1 cellular context compared by ENCODE assay signal in the genomic region with DNA sequence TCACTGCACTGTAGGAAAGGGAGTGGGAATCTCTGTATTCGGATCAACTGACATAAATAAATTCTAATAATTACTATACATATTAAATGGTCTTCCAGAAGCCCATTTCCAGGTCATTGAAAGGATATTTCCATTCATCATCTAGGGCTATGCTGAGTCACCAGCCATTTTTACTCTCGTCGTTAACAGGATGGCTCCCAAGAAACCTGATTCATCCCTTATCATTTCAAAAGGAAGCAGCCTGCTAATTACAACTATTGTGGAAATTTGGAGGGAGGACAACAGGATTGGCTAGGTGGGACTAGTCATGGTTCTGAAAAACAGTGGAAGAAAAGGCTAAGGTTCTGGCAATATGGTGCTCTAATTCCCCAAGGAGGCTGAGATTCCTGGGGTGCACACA.
TF ChIP-seq lines count a peak whose summit lies in the region.

No MANE protein-coding gene starts in this region.

TF ChIP-seq in WTC11, 78 proteins besides CTCF, POLR2A, EP300 and RAD21 (continued from another document):
- TF ChIP-seq, protein P1, sequence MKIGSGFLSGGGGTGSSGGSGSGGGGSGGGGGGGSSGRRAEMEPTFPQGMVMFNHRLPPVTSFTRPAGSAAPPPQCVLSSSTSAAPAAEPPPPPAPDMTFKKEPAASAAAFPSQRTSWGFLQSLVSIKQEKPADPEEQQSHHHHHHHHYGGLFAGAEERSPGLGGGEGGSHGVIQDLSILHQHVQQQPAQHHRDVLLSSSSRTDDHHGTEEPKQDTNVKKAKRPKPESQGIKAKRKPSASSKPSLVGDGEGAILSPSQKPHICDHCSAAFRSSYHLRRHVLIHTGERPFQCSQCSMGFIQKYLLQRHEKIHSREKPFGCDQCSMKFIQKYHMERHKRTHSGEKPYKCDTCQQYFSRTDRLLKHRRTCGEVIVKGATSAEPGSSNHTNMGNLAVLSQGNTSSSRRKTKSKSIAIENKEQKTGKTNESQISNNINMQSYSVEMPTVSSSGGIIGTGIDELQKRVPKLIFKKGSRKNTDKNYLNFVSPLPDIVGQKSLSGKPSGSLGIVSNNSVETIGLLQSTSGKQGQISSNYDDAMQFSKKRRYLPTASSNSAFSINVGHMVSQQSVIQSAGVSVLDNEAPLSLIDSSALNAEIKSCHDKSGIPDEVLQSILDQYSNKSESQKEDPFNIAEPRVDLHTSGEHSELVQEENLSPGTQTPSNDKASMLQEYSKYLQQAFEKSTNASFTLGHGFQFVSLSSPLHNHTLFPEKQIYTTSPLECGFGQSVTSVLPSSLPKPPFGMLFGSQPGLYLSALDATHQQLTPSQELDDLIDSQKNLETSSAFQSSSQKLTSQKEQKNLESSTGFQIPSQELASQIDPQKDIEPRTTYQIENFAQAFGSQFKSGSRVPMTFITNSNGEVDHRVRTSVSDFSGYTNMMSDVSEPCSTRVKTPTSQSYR (CRISPR knock-in tag; IDR thresholded peaks at IDR 0.05) = no peak
- TF ChIP-seq TEAD4 (CRISPR knock-in tag; IDR thresholded peaks at IDR 0.05) = no peak
- TF ChIP-seq, protein P2, sequence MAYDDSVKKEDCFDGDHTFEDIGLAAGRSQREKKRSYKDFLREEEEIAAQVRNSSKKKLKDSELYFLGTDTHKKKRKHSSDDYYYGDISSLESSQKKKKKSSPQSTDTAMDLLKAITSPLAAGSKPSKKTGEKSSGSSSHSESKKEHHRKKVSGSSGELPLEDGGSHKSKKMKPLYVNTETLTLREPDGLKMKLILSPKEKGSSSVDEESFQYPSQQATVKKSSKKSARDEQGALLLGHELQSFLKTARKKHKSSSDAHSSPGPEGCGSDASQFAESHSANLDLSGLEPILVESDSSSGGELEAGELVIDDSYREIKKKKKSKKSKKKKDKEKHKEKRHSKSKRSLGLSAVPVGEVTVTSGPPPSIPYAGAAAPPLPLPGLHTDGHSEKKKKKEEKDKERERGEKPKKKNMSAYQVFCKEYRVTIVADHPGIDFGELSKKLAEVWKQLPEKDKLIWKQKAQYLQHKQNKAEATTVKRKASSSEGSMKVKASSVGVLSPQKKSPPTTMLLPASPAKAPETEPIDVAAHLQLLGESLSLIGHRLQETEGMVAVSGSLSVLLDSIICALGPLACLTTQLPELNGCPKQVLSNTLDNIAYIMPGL (CRISPR knock-in tag; IDR thresholded peaks at IDR 0.05) = no peak
- TF ChIP-seq, protein P3, sequence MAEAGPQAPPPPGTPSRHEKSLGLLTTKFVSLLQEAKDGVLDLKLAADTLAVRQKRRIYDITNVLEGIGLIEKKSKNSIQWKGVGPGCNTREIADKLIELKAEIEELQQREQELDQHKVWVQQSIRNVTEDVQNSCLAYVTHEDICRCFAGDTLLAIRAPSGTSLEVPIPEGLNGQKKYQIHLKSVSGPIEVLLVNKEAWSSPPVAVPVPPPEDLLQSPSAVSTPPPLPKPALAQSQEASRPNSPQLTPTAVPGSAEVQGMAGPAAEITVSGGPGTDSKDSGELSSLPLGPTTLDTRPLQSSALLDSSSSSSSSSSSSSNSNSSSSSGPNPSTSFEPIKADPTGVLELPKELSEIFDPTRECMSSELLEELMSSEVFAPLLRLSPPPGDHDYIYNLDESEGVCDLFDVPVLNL (CRISPR knock-in tag; IDR thresholded peaks at IDR 0.05; ENCODE audit: borderline replicate concordance, low read depth) = no peak
- TF ChIP-seq, protein P4, sequence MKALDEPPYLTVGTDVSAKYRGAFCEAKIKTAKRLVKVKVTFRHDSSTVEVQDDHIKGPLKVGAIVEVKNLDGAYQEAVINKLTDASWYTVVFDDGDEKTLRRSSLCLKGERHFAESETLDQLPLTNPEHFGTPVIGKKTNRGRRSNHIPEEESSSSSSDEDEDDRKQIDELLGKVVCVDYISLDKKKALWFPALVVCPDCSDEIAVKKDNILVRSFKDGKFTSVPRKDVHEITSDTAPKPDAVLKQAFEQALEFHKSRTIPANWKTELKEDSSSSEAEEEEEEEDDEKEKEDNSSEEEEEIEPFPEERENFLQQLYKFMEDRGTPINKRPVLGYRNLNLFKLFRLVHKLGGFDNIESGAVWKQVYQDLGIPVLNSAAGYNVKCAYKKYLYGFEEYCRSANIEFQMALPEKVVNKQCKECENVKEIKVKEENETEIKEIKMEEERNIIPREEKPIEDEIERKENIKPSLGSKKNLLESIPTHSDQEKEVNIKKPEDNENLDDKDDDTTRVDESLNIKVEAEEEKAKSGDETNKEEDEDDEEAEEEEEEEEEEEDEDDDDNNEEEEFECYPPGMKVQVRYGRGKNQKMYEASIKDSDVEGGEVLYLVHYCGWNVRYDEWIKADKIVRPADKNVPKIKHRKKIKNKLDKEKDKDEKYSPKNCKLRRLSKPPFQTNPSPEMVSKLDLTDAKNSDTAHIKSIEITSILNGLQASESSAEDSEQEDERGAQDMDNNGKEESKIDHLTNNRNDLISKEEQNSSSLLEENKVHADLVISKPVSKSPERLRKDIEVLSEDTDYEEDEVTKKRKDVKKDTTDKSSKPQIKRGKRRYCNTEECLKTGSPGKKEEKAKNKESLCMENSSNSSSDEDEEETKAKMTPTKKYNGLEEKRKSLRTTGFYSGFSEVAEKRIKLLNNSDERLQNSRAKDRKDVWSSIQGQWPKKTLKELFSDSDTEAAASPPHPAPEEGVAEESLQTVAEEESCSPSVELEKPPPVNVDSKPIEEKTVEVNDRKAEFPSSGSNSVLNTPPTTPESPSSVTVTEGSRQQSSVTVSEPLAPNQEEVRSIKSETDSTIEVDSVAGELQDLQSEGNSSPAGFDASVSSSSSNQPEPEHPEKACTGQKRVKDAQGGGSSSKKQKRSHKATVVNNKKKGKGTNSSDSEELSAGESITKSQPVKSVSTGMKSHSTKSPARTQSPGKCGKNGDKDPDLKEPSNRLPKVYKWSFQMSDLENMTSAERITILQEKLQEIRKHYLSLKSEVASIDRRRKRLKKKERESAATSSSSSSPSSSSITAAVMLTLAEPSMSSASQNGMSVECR (CRISPR knock-in tag; IDR thresholded peaks at IDR 0.05; ENCODE audit: borderline replicate concordance) = no peak
- TF ChIP-seq JAZF1 (CRISPR knock-in tag; IDR thresholded peaks at IDR 0.05) = no peak
- TF ChIP-seq CREM (CRISPR knock-in tag; IDR thresholded peaks at IDR 0.05) = no peak
- TF ChIP-seq, protein P5, sequence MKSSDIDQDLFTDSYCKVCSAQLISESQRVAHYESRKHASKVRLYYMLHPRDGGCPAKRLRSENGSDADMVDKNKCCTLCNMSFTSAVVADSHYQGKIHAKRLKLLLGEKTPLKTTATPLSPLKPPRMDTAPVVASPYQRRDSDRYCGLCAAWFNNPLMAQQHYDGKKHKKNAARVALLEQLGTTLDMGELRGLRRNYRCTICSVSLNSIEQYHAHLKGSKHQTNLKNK (CRISPR knock-in tag; IDR thresholded peaks at IDR 0.05) = no peak
- TF ChIP-seq NR1H2 (CRISPR knock-in tag; IDR thresholded peaks at IDR 0.05) = no peak
